1 cellular context compared by ENCODE assay signal in genomic region chr17:67280279-67280678, GRCh38.
TF ChIP-seq lines count a peak whose summit lies in the region.

No MANE protein-coding gene starts in this region.

TF ChIP-seq in HepG2, 621 proteins besides CTCF, POLR2A, EP300 and RAD21 (continued from another document and continues in another):
- TF ChIP-seq ZBTB40 (IDR thresholded peaks at IDR 0.05) (no peak), ZBTB40 (CRISPR knock-in tag; IDR thresholded peaks at IDR 0.05) (no peak), ARID4A (CRISPR knock-in tag; IDR thresholded peaks at IDR 0.05; ENCODE audit: borderline replicate concordance) (peak; percentile 20; the same call in 1 of the 2 replicates), ZNF253 (CRISPR knock-in tag; IDR thresholded peaks at IDR 0.05; ENCODE audit: borderline replicate concordance) (no peak), SRSF9 (IDR thresholded peaks at IDR 0.05; ENCODE audit: borderline replicate concordance, insufficient read depth, low read depth, low read length, poor library complexity, severe bottlenecking) (no peak), CREB1 (IDR thresholded peaks at IDR 0.05) (no peak), CREB1 (CRISPR knock-in tag; IDR thresholded peaks at IDR 0.05) (0 out of 2 replicates have a peak, but pooled peaks have one; percentile 24), MAFF (IDR thresholded peaks at IDR 0.05; ENCODE audit: low read depth, low read length) (0 out of 2 replicates have a peak, but pooled peaks have one; percentile 24), TEAD3 (CRISPR knock-in tag; optimal IDR thresholded peaks at IDR 0.05; ENCODE audit: borderline replicate concordance) (peak; percentile 77), SAP130 (CRISPR knock-in tag; IDR thresholded peaks at IDR 0.05; ENCODE audit: low read depth) (0 out of 2 replicates have a peak, but pooled peaks have one; percentile 10), ZFY (CRISPR knock-in tag; IDR thresholded peaks at IDR 0.05) (peak; percentile 65), IRF2 (CRISPR knock-in tag; IDR thresholded peaks at IDR 0.05) (0 out of 2 replicates have a peak, but pooled peaks have one; percentile 15), ZNF589 (CRISPR knock-in tag; conservative IDR thresholded peaks at IDR 0.05) (no peak), YEATS2 (CRISPR knock-in tag; IDR thresholded peaks at IDR 0.05; ENCODE audit: borderline replicate concordance) (peak; percentile 41; the same call in 1 of the 2 replicates), JUN (CRISPR knock-in tag; IDR thresholded peaks at IDR 0.05) (no peak), HDAC2 (CRISPR knock-in tag; IDR thresholded peaks at IDR 0.05) (peak; percentile 39; the same call in 1 of the 2 replicates), REPIN1 (CRISPR knock-in tag; IDR thresholded peaks at IDR 0.05; ENCODE audit: borderline replicate concordance, low read depth) (peak; percentile 84; the same call in 1 of the 2 replicates), SALL1 (CRISPR knock-in tag; IDR thresholded peaks at IDR 0.05) (peak; percentile 84), RFXAP (CRISPR knock-in tag; IDR thresholded peaks at IDR 0.05; ENCODE audit: borderline replicate concordance) (peak; percentile 59; the same call in 1 of the 2 replicates), MED1 (CRISPR knock-in tag; IDR thresholded peaks at IDR 0.05) (peak; percentile 46; the same call in 1 of the 2 replicates), HNF4G (IDR thresholded peaks at IDR 0.05; ENCODE audit: borderline replicate concordance, low read depth, low read length) (0 out of 2 replicates have a peak, but pooled peaks have one; percentile 15), HNF4G (CRISPR knock-in tag; IDR thresholded peaks at IDR 0.05; ENCODE audit: borderline replicate concordance, low read depth) (no peak), MTF2 (CRISPR knock-in tag; IDR thresholded peaks at IDR 0.05; ENCODE audit: borderline replicate concordance) (no peak), RARA (CRISPR knock-in tag; IDR thresholded peaks at IDR 0.05) (peak; percentile 33; the same call in 1 of the 2 replicates), ZMYM4 (CRISPR knock-in tag; IDR thresholded peaks at IDR 0.05) (peak; percentile 69; the same call in 1 of the 2 replicates), MAZ (IDR thresholded peaks at IDR 0.05; ENCODE audit: borderline replicate concordance, low read depth, low read length) (no peak), MAZ (CRISPR knock-in tag; IDR thresholded peaks at IDR 0.05; ENCODE audit: low read depth) (no peak), CEBPB (IDR thresholded peaks at IDR 0.05; ENCODE audit: borderline replicate concordance, low read depth, low read length) (peak; percentile 58; the same call in 1 of the 2 replicates)
- TF ChIP-seq, protein P1, sequence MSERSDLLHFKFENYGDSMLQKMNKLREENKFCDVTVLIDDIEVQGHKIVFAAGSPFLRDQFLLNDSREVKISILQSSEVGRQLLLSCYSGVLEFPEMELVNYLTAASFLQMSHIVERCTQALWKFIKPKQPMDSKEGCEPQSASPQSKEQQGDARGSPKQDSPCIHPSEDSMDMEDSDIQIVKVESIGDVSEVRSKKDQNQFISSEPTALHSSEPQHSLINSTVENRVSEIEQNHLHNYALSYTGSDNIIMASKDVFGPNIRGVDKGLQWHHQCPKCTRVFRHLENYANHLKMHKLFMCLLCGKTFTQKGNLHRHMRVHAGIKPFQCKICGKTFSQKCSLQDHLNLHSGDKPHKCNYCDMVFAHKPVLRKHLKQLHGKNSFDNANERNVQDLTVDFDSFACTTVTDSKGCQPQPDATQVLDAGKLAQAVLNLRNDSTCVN (CRISPR knock-in tag; IDR thresholded peaks at IDR 0.05; ENCODE audit: borderline replicate concordance) = 0 out of 2 replicates have a peak, but pooled peaks have one; percentile 57
- TF ChIP-seq, protein P2, sequence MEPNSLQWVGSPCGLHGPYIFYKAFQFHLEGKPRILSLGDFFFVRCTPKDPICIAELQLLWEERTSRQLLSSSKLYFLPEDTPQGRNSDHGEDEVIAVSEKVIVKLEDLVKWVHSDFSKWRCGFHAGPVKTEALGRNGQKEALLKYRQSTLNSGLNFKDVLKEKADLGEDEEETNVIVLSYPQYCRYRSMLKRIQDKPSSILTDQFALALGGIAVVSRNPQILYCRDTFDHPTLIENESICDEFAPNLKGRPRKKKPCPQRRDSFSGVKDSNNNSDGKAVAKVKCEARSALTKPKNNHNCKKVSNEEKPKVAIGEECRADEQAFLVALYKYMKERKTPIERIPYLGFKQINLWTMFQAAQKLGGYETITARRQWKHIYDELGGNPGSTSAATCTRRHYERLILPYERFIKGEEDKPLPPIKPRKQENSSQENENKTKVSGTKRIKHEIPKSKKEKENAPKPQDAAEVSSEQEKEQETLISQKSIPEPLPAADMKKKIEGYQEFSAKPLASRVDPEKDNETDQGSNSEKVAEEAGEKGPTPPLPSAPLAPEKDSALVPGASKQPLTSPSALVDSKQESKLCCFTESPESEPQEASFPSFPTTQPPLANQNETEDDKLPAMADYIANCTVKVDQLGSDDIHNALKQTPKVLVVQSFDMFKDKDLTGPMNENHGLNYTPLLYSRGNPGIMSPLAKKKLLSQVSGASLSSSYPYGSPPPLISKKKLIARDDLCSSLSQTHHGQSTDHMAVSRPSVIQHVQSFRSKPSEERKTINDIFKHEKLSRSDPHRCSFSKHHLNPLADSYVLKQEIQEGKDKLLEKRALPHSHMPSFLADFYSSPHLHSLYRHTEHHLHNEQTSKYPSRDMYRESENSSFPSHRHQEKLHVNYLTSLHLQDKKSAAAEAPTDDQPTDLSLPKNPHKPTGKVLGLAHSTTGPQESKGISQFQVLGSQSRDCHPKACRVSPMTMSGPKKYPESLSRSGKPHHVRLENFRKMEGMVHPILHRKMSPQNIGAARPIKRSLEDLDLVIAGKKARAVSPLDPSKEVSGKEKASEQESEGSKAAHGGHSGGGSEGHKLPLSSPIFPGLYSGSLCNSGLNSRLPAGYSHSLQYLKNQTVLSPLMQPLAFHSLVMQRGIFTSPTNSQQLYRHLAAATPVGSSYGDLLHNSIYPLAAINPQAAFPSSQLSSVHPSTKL (CRISPR knock-in tag; IDR thresholded peaks at IDR 0.05) = peak; percentile 61
- TF ChIP-seq, protein P3, sequence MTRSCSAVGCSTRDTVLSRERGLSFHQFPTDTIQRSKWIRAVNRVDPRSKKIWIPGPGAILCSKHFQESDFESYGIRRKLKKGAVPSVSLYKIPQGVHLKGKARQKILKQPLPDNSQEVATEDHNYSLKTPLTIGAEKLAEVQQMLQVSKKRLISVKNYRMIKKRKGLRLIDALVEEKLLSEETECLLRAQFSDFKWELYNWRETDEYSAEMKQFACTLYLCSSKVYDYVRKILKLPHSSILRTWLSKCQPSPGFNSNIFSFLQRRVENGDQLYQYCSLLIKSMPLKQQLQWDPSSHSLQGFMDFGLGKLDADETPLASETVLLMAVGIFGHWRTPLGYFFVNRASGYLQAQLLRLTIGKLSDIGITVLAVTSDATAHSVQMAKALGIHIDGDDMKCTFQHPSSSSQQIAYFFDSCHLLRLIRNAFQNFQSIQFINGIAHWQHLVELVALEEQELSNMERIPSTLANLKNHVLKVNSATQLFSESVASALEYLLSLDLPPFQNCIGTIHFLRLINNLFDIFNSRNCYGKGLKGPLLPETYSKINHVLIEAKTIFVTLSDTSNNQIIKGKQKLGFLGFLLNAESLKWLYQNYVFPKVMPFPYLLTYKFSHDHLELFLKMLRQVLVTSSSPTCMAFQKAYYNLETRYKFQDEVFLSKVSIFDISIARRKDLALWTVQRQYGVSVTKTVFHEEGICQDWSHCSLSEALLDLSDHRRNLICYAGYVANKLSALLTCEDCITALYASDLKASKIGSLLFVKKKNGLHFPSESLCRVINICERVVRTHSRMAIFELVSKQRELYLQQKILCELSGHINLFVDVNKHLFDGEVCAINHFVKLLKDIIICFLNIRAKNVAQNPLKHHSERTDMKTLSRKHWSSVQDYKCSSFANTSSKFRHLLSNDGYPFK (CRISPR knock-in tag; IDR thresholded peaks at IDR 0.05; ENCODE audit: borderline replicate concordance) = no peak
- TF ChIP-seq, protein P4, sequence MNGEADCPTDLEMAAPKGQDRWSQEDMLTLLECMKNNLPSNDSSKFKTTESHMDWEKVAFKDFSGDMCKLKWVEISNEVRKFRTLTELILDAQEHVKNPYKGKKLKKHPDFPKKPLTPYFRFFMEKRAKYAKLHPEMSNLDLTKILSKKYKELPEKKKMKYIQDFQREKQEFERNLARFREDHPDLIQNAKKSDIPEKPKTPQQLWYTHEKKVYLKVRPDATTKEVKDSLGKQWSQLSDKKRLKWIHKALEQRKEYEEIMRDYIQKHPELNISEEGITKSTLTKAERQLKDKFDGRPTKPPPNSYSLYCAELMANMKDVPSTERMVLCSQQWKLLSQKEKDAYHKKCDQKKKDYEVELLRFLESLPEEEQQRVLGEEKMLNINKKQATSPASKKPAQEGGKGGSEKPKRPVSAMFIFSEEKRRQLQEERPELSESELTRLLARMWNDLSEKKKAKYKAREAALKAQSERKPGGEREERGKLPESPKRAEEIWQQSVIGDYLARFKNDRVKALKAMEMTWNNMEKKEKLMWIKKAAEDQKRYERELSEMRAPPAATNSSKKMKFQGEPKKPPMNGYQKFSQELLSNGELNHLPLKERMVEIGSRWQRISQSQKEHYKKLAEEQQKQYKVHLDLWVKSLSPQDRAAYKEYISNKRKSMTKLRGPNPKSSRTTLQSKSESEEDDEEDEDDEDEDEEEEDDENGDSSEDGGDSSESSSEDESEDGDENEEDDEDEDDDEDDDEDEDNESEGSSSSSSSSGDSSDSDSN (CRISPR knock-in tag; IDR thresholded peaks at IDR 0.05) = peak; percentile 46; the same call in 1 of the 2 replicates
